ENCODE assay signal across 1 cellular context in the genomic region with DNA sequence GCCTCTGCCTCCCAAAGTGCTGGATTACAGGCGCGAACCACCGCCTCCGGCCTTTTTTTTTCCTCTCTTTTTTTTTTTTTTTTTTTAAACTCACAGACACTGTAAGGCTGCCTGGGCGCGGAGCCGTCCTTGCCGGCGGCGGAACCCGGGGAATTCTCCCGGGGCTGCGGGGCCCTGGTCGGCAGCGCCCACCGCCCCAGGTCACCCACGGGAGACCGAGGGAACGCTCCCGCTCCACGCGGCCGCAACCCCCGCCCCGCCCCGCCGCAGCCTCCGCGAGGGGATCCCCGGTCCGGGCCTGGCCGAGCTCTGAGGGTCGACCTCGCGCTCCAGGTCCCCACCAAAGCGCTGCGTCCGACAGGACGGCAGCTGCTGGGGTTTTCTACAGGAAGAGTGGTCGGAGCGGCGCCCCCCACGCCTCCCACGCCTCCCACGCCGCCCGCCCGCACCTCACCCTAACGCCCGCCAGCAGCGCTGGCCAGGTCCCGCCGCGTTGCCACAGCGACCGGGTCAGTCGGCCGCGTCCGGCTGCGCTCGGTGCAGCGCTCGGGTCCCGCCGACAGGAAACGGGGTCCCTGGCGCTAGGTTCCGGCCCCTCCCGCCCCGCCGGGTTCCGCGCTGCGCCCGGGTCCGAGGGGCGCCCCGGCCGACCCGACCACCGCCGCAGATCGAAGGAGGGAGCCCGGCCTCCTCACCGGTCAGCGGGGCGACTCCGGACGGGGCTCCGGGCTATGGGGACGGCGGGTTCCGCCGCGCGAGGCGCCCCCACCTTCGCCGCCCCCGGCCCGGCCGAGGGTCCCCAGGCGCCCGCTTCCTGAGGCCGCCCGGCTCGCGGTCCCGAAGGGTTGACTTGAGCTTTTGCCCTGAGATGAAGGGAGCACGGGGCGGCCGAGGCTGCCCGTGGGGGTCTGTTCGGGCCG.
TF ChIP-seq lines count a peak whose summit lies in the region.

A gene with protein sequence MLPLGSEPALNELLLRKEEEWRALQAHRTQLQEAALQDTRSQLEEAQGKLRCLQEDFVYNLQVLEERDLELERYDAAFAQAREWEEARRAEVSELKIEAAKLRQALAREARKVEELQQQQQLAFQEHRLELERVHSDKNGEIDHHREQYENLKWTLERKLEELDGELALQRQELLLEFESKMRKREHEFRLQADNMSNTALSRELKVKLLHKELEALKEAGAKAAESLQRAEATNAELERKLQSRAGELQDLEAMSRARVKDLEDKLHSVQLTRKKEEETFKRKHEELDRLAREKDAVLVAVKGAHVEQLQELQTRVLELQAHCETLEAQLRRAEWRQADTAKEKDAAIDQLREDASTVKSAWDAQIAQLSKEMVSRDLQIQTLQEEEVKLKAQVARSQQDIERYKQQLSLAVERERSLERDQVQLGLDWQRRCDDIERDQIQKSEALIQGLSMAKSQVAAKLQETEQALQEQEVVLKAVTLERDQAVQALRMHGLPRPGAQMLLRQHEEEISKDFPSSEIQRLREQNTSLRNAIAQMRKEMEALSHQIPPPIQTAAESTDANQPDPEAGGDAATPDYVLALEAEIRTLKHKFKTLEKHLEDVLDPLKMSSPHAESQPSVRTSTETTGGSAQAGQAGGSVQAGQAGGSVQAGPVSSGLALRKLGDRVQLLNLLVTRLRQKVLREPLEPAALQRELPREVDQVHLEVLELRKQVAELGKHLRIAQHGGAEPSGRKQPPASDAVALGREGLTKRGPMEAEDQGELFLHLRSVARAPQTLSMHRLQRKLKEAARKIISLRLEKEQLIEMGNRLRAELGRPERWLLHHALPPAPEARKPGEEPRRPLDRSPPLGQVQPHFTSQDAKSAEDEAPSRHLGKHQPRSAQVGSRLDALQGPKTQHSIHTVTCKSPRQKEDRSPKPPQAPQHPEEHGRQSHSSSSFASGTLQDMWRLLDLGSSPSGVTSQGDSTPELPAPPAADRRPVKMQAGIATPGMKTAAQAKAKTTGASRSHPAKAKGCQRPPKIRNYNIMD (minus strand): TSS at position 512 of the 920 bp plus-strand sequence. CDS start 10,898 bp downstream, outside the sequence.

TF ChIP-seq in HepG2, 621 proteins besides CTCF, POLR2A, EP300 and RAD21 (continued from another document and continues in another):
- TF ChIP-seq, protein P1, sequence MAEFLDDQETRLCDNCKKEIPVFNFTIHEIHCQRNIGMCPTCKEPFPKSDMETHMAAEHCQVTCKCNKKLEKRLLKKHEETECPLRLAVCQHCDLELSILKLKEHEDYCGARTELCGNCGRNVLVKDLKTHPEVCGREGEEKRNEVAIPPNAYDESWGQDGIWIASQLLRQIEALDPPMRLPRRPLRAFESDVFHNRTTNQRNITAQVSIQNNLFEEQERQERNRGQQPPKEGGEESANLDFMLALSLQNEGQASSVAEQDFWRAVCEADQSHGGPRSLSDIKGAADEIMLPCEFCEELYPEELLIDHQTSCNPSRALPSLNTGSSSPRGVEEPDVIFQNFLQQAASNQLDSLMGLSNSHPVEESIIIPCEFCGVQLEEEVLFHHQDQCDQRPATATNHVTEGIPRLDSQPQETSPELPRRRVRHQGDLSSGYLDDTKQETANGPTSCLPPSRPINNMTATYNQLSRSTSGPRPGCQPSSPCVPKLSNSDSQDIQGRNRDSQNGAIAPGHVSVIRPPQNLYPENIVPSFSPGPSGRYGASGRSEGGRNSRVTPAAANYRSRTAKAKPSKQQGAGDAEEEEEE (CRISPR knock-in tag; IDR thresholded peaks at IDR 0.05; ENCODE audit: borderline replicate concordance), result no peak
- TF ChIP-seq SIN3A (IDR thresholded peaks at IDR 0.05; ENCODE audit: borderline replicate concordance, low read depth, low read length) (peak; percentile 96), ZNF432 (CRISPR knock-in tag; IDR thresholded peaks at IDR 0.05; ENCODE audit: borderline replicate concordance) (0 out of 2 replicates have a peak, but pooled peaks have one; percentile 28), ZNF383 (CRISPR knock-in tag; IDR thresholded peaks at IDR 0.05; ENCODE audit: borderline replicate concordance) (no peak), SNAPC2 (CRISPR knock-in tag; IDR thresholded peaks at IDR 0.05) (no peak), RERE (CRISPR knock-in tag; IDR thresholded peaks at IDR 0.05; ENCODE audit: low read depth) (no peak), ADNP (CRISPR knock-in tag; IDR thresholded peaks at IDR 0.05) (no peak; the same call in 1 of the 2 replicates), ZNF234 (CRISPR knock-in tag; conservative IDR thresholded peaks at IDR 0.05) (no peak; the same call in 1 of the 2 replicates), REST (IDR thresholded peaks at IDR 0.05; ENCODE audit: borderline replicate concordance in 1 of 2, low read depth in 1 of 2, low read length in 2 of 2) (no peak), SP1 (IDR thresholded peaks at IDR 0.05) (no peak), SP1 (CRISPR knock-in tag; IDR thresholded peaks at IDR 0.05) (peak; percentile 74), ARID5B (CRISPR knock-in tag; IDR thresholded peaks at IDR 0.05) (no peak; the same call in 1 of the 2 replicates), SATB2 (CRISPR knock-in tag; IDR thresholded peaks at IDR 0.05) (no peak)
- TF ChIP-seq, protein P2, sequence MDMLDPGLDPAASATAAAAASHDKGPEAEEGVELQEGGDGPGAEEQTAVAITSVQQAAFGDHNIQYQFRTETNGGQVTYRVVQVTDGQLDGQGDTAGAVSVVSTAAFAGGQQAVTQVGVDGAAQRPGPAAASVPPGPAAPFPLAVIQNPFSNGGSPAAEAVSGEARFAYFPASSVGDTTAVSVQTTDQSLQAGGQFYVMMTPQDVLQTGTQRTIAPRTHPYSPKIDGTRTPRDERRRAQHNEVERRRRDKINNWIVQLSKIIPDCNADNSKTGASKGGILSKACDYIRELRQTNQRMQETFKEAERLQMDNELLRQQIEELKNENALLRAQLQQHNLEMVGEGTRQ (IDR thresholded peaks at IDR 0.05; ENCODE audit: low read depth, low read length), result no peak
- TF ChIP-seq, protein P2 (CRISPR knock-in tag; IDR thresholded peaks at IDR 0.05; ENCODE audit: borderline replicate concordance), result no peak
- TF ChIP-seq, protein P3, sequence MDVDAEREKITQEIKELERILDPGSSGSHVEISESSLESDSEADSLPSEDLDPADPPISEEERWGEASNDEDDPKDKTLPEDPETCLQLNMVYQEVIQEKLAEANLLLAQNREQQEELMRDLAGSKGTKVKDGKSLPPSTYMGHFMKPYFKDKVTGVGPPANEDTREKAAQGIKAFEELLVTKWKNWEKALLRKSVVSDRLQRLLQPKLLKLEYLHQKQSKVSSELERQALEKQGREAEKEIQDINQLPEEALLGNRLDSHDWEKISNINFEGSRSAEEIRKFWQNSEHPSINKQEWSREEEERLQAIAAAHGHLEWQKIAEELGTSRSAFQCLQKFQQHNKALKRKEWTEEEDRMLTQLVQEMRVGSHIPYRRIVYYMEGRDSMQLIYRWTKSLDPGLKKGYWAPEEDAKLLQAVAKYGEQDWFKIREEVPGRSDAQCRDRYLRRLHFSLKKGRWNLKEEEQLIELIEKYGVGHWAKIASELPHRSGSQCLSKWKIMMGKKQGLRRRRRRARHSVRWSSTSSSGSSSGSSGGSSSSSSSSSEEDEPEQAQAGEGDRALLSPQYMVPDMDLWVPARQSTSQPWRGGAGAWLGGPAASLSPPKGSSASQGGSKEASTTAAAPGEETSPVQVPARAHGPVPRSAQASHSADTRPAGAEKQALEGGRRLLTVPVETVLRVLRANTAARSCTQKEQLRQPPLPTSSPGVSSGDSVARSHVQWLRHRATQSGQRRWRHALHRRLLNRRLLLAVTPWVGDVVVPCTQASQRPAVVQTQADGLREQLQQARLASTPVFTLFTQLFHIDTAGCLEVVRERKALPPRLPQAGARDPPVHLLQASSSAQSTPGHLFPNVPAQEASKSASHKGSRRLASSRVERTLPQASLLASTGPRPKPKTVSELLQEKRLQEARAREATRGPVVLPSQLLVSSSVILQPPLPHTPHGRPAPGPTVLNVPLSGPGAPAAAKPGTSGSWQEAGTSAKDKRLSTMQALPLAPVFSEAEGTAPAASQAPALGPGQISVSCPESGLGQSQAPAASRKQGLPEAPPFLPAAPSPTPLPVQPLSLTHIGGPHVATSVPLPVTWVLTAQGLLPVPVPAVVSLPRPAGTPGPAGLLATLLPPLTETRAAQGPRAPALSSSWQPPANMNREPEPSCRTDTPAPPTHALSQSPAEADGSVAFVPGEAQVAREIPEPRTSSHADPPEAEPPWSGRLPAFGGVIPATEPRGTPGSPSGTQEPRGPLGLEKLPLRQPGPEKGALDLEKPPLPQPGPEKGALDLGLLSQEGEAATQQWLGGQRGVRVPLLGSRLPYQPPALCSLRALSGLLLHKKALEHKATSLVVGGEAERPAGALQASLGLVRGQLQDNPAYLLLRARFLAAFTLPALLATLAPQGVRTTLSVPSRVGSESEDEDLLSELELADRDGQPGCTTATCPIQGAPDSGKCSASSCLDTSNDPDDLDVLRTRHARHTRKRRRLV (CRISPR knock-in tag; IDR thresholded peaks at IDR 0.05), result no peak
